Comparison of ENCODE assay signal across 13 cellular contexts in the genomic region with DNA sequence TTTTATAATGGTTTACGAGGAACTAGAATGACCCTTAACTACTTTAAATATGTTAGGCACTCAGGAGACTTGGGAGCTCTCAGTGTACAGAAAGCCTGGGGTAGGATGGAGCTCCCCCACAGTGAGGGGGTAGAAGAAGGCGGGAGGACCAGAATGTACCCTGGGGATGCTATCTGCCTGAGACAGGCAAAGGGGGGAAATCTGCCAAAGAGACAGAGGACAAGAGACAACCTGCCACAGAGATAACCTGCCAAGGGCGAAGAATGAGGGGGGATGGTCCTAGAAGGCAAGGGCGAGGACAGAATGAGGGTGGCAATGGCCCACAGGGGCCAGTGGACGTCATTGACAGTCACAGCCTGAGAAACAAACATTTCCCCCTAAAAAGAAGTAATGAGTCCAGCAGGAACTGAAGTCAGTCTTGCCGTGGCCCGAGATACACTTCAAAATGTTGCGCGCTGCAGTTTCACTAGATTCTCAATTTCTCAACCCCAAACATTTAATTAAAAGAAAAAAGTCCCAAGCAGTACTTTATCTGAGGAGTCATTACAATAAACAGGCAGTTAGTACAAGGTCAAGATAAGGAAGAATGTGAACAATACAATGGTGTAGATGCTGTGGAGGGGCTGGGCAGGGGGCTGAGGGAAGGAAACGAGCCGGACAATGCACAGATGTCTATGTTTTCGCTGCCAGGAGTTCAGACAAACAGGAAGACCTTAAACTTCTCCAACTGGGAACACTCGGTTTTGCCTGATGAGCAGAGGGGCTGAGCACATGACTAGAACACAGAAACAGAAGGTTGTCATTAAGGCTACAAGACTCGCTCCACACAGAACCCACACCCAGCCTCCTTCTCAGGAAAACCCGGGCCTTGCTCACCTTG.
DNase-seq lines count a peak whose midpoint lies in the region; ATAC-seq and TF ChIP-seq lines count a peak whose summit lies in the region.
"Had no signal": no experiment of that assay in that cellular context is flagged by ENCODE, and none has a peak within 500 bp of the region (broad histone marks: within the 10 kb centered on the region; RNA-seq: fewer than 3 reads in every experiment).

No MANE protein-coding gene starts in this region.

- H3K4me1 Mint-ChIP-seq in HFFc6 (ENCODE audit: low read depth), result peaks cover 55% of the 10 kb centered on the region

- no peak overlapping the region for H3K9ac ChIP-seq in rectal smooth muscle tissue (ENCODE audit: low read length)

- H3K4me1 ChIP-seq in breast epithelium (peaks cover 0 to 6% of the 10 kb centered on the region in 2 donors), rectal smooth muscle tissue (ENCODE audit: control insufficient read depth, insufficient read depth, low read length) (peaks cover 29% of the 10 kb centered on the region)

- H3K27me3 ChIP-seq in breast epithelium (no peaks in the 10 kb centered on the region), layer of hippocampus (ENCODE audit: control insufficient read depth, insufficient read depth, low read length) (no peaks in the 10 kb centered on the region), rectal smooth muscle tissue (ENCODE audit: control insufficient read depth, insufficient read depth, low read length) (no peaks in the 10 kb centered on the region)

- ATAC-seq in GM18870 (IDR thresholded peaks at IDR 0.05; ENCODE audit: unreplicated experiment) (no peak), HG02970 (IDR thresholded peaks at IDR 0.05; ENCODE audit: low FRiP score, unreplicated experiment) (no peak)

- H3K27ac Mint-ChIP-seq in HFFc6, result 0 out of 2 replicates have a peak overlapping the region, but pooled peaks have one; percentile 5
- H3K27ac Mint-ChIP-seq: activated B cell treated with CpG ODN at 0.5 μM for 24 hours; activated naive CD8-positive, alpha-beta T cell had no signal

- no peaks in the 10 kb centered on the region; the same call in 1 of the 2 replicates for H3K27me3 Mint-ChIP-seq in HFFc6 (ENCODE audit: insufficient read depth)
- H3K27me3 Mint-ChIP-seq: activated B cell treated with CpG ODN at 0.5 μM for 24 hours had no signal

- no peak overlapping the region for H3K4me3 Mint-ChIP-seq in HFFc6
- H3K4me3 Mint-ChIP-seq: activated B cell treated with CpG ODN at 0.5 μM for 24 hours; activated naive CD8-positive, alpha-beta T cell had no signal

- H3K4me3 ChIP-seq in breast epithelium, result no peak overlapping the region
- H3K4me3 ChIP-seq in rectal smooth muscle tissue (ENCODE audit: low read length), result no peak overlapping the region

- no peaks in the 10 kb centered on the region for H3K9me3 Mint-ChIP-seq in HFFc6
- H3K9me3 Mint-ChIP-seq: activated B cell treated with CpG ODN at 0.5 μM for 24 hours had no signal

- intact Hi-C loops in breast epithelium (cut with DNase I; ENCODE audit: low total_unique reads), result no loop called here

- no peak for TF ChIP-seq POLR2A in breast epithelium (IDR thresholded peaks at IDR 0.05)

- H3K36me3 Mint-ChIP-seq in HFFc6 (ENCODE audit: low read depth), result no peaks in the 10 kb centered on the region; the same call in 1 of the 2 replicates
- H3K36me3 Mint-ChIP-seq: activated naive CD8-positive, alpha-beta T cell had no signal

- TF ChIP-seq CTCF in HFFc6 (IDR thresholded peaks at IDR 0.05), result no peak
- no peak for TF ChIP-seq CTCF in breast epithelium (IDR thresholded peaks at IDR 0.05)

- DNase-seq in HFFc6 (no peak), breast epithelium (ENCODE audit: low spot score in 2 of 2) (no peak), NCI-H1694 (lab: John Stamatoyannopoulos, UW) (no peak), AG08396 (ENCODE audit: low spot score) (no peak)
- DNase-seq: activated B cell treated with CpG ODN at 0.5 μM for 24 hours; MM.1S; stimulated activated CD4-positive, alpha-beta T cell treated with anti-CD3 and anti-CD28 coated beads, Interleukin-12 subunit alpha, Interleukin-12 subunit beta, amount 100 ng/mL, for 4 hours; trophoblast cell had no signal

- no peaks in the 10 kb centered on the region for H3K9me3 ChIP-seq in breast epithelium

- H3K27ac ChIP-seq in breast epithelium, result peak overlapping the region; percentile 77 to 80
- peak overlapping the region; percentile 14 for H3K27ac ChIP-seq in layer of hippocampus (ENCODE audit: low read depth, low read length)
- H3K27ac ChIP-seq in rectal smooth muscle tissue (ENCODE audit: low read depth, low read length), result peak overlapping the region; percentile 59

- H3K36me3 ChIP-seq in breast epithelium (no peaks in the 10 kb centered on the region), rectal smooth muscle tissue (ENCODE audit: control insufficient read depth, insufficient read depth, low read length) (no peaks in the 10 kb centered on the region)

Comparison
In these comparisons a context has a peak if more than half of its experiments do, and no peak if none do; other contexts are left out.
1. H3K27ac ChIP-seq: peak in every context shown above with its lines; median percentile 78 in breast epithelium; 59 in rectal smooth muscle tissue; 14 in layer of hippocampus.